In the genomic region with DNA sequence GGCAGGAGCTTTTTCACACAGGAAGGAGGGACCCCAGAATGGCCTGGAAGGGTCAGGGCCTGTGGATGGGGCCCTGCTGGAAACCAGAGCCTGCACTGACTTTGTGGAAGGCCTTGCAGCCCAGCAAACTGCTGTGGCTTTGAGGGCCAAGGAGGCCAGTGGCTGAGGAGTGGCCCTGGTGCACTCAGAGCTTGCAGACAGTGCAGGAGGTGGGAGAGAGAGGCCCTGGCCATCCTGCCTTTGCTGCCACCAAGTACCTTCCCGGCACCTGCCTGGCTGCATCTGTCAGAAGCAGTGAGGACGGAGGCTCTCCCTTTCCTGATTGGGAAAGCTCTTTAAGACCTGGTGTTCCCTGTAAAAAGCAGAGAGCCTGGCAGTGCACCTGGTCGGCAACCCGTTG, we compare ENCODE assay signal across 15 cellular contexts. TPM values are rescaled to one million over a fixed set of nuclear protein-coding genes. Genes with fewer than 3 reads are reported as not detected.
DNase-seq lines count a peak whose midpoint lies in the region; ATAC-seq and TF ChIP-seq lines count a peak whose summit lies in the region.
"Had no signal": no experiment of that assay in that cellular context is flagged by ENCODE, and none has a peak within 500 bp of the region (broad histone marks: within the 10 kb centered on the region; RNA-seq: fewer than 3 reads in every experiment).

No MANE protein-coding gene starts in this region.

- H3K36me3 ChIP-seq in CD8-positive, alpha-beta T cell (ENCODE audit: insufficient read depth, low read length): peaks cover 4% of the 10 kb centered on the region
- H3K36me3 ChIP-seq in mesenchymal stem cell (ENCODE audit: control insufficient read depth in 1 of 2, insufficient read depth in 2 of 2, low read depth in 1 of 2, low read length in 2 of 2): no peaks in the 10 kb centered on the region

- no peaks in the 10 kb centered on the region for H3K9me3 Mint-ChIP-seq in CD14-positive monocyte
- no peaks in the 10 kb centered on the region for H3K9me3 Mint-ChIP-seq in CD8-positive, alpha-beta T cell

- H3K14ac ChIP-seq in mesenchymal stem cell (ENCODE audit: low read length in 2 of 2): no peak overlapping the region

- H4K91ac ChIP-seq in mesenchymal stem cell (ENCODE audit: low read length): peak overlapping the region; percentile 62

- H3K79me1 ChIP-seq in mesenchymal stem cell (replicated peaks; ENCODE audit: low read length, poor library complexity, severe bottlenecking): no peaks in the 10 kb centered on the region

- no peaks in the 10 kb centered on the region for H3K9me3 ChIP-seq in CD8-positive, alpha-beta T cell (ENCODE audit: low read length)
- H3K9me3 ChIP-seq in mesenchymal stem cell (ENCODE audit: control insufficient read depth, low read length): no peaks in the 10 kb centered on the region
- H3K9me3 ChIP-seq: heart right ventricle, SK-N-SH had no signal

- POLR2A ChIA-PET in CD8-positive, alpha-beta T cell (lab: Charles Lee): interaction anchor here (0.7 kb wide), 2 partner anchors 11 to 12 kb away, joined by 3 read pairs; no protein-coding TSS in a partner anchor

- H3K4me3 ChIP-seq in CD8-positive, alpha-beta T cell (ENCODE audit: low read depth, low read length): no peak overlapping the region
- H3K4me3 ChIP-seq in mesenchymal stem cell (ENCODE audit: insufficient read depth in 1 of 2, low read depth in 1 of 2, low read length in 2 of 2): no peak overlapping the region
- H3K4me3 ChIP-seq: heart right ventricle had no signal

- peaks cover 33 to 57% of the 10 kb centered on the region in 2 donors for H3K36me3 Mint-ChIP-seq in CD14-positive monocyte
- H3K36me3 Mint-ChIP-seq in CD8-positive, alpha-beta T cell: peaks cover 50% of the 10 kb centered on the region
- H3K36me3 Mint-ChIP-seq: mesothelial cell of epicardium had no signal

- no peak overlapping the region for H2AFZ ChIP-seq in mesenchymal stem cell (ENCODE audit: low read depth, low read length)
- H2AFZ ChIP-seq: parathyroid adenoma had no signal

- intact Hi-C loops in CD14-positive monocyte (cut with micrococcal nuclease): no loop called here
- intact Hi-C loops in CD8-positive, alpha-beta T cell (cut with DNase I, micrococcal nuclease): no loop called here

- peaks cover 0 to 3% (median 0%) of the 10 kb centered on the region in 3 donors for H3K27me3 Mint-ChIP-seq in CD14-positive monocyte (ENCODE audit: low read depth in 3 of 3)
- no peaks in the 10 kb centered on the region for H3K27me3 Mint-ChIP-seq in CD8-positive, alpha-beta T cell (ENCODE audit: low read depth)

- no peak overlapping the region for H2BK15ac ChIP-seq in mesenchymal stem cell (ENCODE audit: low read depth, poor library complexity, severe bottlenecking)

- H3K4me1 ChIP-seq in CD8-positive, alpha-beta T cell (ENCODE audit: insufficient read depth, low read length): peaks cover 85% of the 10 kb centered on the region
- H3K4me1 ChIP-seq in mesenchymal stem cell (ENCODE audit: control insufficient read depth, insufficient read depth, low read depth, low read length): peaks cover 7% of the 10 kb centered on the region
- H3K4me1 ChIP-seq: parathyroid adenoma had no signal

- no peak overlapping the region for H2AK5ac ChIP-seq in mesenchymal stem cell (ENCODE audit: low read length, severe bottlenecking)

- no peak for ATAC-seq in CD8-positive, alpha-beta T cell
- ATAC-seq in HG03469 (IDR thresholded peaks at IDR 0.05; ENCODE audit: unreplicated experiment): no peak
- ATAC-seq: heart right ventricle had no signal

- H2BK120ac ChIP-seq in mesenchymal stem cell (ENCODE audit: low read depth, low read length): no peak overlapping the region

- no peak for DNase-seq in CD14-positive monocyte (ENCODE audit: low spot score)
- DNase-seq in CD8-positive, alpha-beta T cell: no peak
- DNase-seq in activated CD8-positive, alpha-beta memory T cell treated with anti-CD3 and anti-CD28 coated beads, Interleukin-2, amount 50 U/mL, for 4 hours: peak; percentile 8
- DNase-seq in mesenchymal stem cell: no peak
- DNase-seq in stimulated activated CD4-positive, alpha-beta T cell treated with anti-CD3 and anti-CD28 coated beads, Interleukin-4, amount 100 ng/mL, for 24 hours: no peak
- no peak for DNase-seq in putamen (ENCODE audit: low spot score)
- DNase-seq: C1 segment of cervical spinal cord, heart right ventricle, NCI-H1048, NCI-H446 treated with DMSO at 0.1 percent for 48 hours, SK-N-SH, substantia nigra had no signal

- peak overlapping the region; percentile 81 to 99 (median 86) for H3K27ac Mint-ChIP-seq in CD14-positive monocyte
- peak overlapping the region; percentile 87 for H3K27ac Mint-ChIP-seq in CD8-positive, alpha-beta T cell
- H3K27ac Mint-ChIP-seq: mesothelial cell of epicardium had no signal

- no peak overlapping the region for H2BK12ac ChIP-seq in mesenchymal stem cell (ENCODE audit: low read length in 2 of 2)

- no peak for TF ChIP-seq CTCF in CD14-positive monocyte (IDR thresholded peaks at IDR 0.05)
- no peak for TF ChIP-seq CTCF in CD8-positive, alpha-beta T cell (IDR thresholded peaks at IDR 0.05)

- peak overlapping the region in 1 of 2 donors; percentile 62 for H3K4me3 Mint-ChIP-seq in CD14-positive monocyte
- no peak overlapping the region for H3K4me3 Mint-ChIP-seq in CD8-positive, alpha-beta T cell
- H3K4me3 Mint-ChIP-seq: mesothelial cell of epicardium had no signal

- no peaks in the 10 kb centered on the region for H3K27me3 ChIP-seq in CD8-positive, alpha-beta T cell (ENCODE audit: insufficient read depth, low read length)
- peaks cover 0 to 4% of the 10 kb centered on the region in 2 experiments for H3K27me3 ChIP-seq in mesenchymal stem cell (ENCODE audit: control insufficient read depth in 1 of 2, insufficient read depth in 1 of 2, low read length in 2 of 2)
- H3K27me3 ChIP-seq: heart right ventricle had no signal

- WGBS in mesenchymal stem cell: 79% methylated on average over 4 of the region's 4 CpGs

- H3K23ac ChIP-seq in mesenchymal stem cell (ENCODE audit: low read length in 2 of 2): no peak overlapping the region

- H4K8ac ChIP-seq in mesenchymal stem cell (ENCODE audit: low read length): no peak overlapping the region

- no peak overlapping the region for H3K4ac ChIP-seq in mesenchymal stem cell (ENCODE audit: low read depth in 1 of 2, low read length in 2 of 2)

- H3K18ac ChIP-seq in mesenchymal stem cell (ENCODE audit: low read depth in 1 of 2, low read length in 2 of 2): no peak overlapping the region

- H3K9ac ChIP-seq in mesenchymal stem cell (ENCODE audit: low read length): no peak overlapping the region
- H3K9ac ChIP-seq: parathyroid adenoma, SK-N-SH had no signal

- H3K4me1 Mint-ChIP-seq in CD14-positive monocyte: peaks cover 96% of the 10 kb centered on the region
- H3K4me1 Mint-ChIP-seq in CD8-positive, alpha-beta T cell (ENCODE audit: low read depth): peaks cover 92% of the 10 kb centered on the region
- H3K4me1 Mint-ChIP-seq: mesothelial cell of epicardium had no signal

- H3K27ac ChIP-seq in CD8-positive, alpha-beta T cell (ENCODE audit: low read depth, low read length): no peak overlapping the region
- no peak overlapping the region for H3K27ac ChIP-seq in mesenchymal stem cell (ENCODE audit: low read length, poor library complexity, severe bottlenecking)
- H3K27ac ChIP-seq: parathyroid adenoma had no signal

- H2BK5ac ChIP-seq in mesenchymal stem cell (ENCODE audit: low read depth, low read length, poor library complexity, severe bottlenecking): no peak overlapping the region

- no peak overlapping the region for H3K4me2 ChIP-seq in mesenchymal stem cell (ENCODE audit: low read length, poor library complexity, severe bottlenecking)
- H3K4me2 ChIP-seq: SK-N-SH had no signal

- CTCF ChIA-PET in CD8-positive, alpha-beta T cell (lab: Charles Lee): interaction anchor here (1.3 to 1.6 kb wide), 3 partner anchors 12 to 28 kb away, joined by 3 to 5 read pairs (median 4); no protein-coding TSS in a partner anchor

RNA-seq across cellular contexts. Expression of gene PSTPIP1, which starts 6.4 kb away (rescaled TPM):
- 10 to 100 TPM; 85.9 to 86.8 TPM for polyA plus RNA-seq in CD14-positive monocyte
- total RNA-seq in CD8-positive, alpha-beta T cell: 10 to 100 TPM; 86.7 to 88.0 TPM
- polyA plus RNA-seq in mesenchymal stem cell (2013, experiment 1 of 2): not detected
- polyA plus RNA-seq in mesenchymal stem cell (2013, experiment 2 of 2): not detected
- total RNA-seq: mesothelial cell of epicardium had no signal
